8 cellular contexts compared by ENCODE assay signal in the genomic region with DNA sequence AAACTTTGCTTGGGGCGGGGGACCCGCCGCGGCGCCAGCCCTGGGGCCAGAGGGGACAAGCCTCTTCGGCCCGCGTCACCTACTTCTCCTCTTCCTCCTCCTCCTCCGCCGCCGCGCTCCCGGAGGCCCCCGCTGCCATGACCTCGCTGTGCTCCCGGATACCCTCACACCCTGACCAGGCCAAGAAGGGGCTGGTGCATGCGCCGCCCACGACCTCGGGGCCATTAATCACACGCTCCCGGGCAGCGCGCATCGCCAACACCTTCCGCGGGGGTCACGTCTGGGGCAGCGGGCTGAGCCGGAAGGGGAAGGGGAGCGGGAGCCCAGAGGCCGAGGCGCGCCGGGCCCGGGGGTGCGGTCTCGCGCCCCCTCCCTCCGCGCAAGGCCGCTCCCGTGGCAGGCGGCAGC. TPM values are rescaled to one million over a fixed set of nuclear protein-coding genes. Genes with fewer than 3 reads are reported as not detected.
DNase-seq lines count a peak whose midpoint lies in the region; ATAC-seq, FAIRE-seq and TF ChIP-seq lines count a peak whose summit lies in the region.

No MANE protein-coding gene starts in this region.

- H3K27ac Mint-ChIP-seq in activated naive CD8-positive, alpha-beta T cell treated with anti-CD3 and anti-CD28 coated beads for 36 hours = no peak overlapping the region

- H3K27me3 Mint-ChIP-seq in activated naive CD8-positive, alpha-beta T cell treated with anti-CD3 and anti-CD28 coated beads for 36 hours = peaks cover 75% of the 10 kb centered on the region

- in situ Hi-C loops in GM18951 (cut with MboI; ENCODE audit: low sequenced_read_pairs, unreplicated experiment) (no loop called here), G401 (cut with HindIII; ENCODE audit: low sequenced_read_pairs) (no loop called here)

- no peaks in the 10 kb centered on the region for H3K36me3 Mint-ChIP-seq in activated naive CD8-positive, alpha-beta T cell treated with anti-CD3 and anti-CD28 coated beads for 36 hours

- TF ChIP-seq POLR2A in GM18951 (IDR thresholded peaks at IDR 0.05; ENCODE audit: extremely low read depth, insufficient read depth, insufficient read length) (peak; percentile 46), H54 (IDR thresholded peaks at IDR 0.05; ENCODE audit: low read depth, low read length) (no peak)

- no peak for FAIRE-seq in H54 (lab: Jason Lieb, UNC)

- peak; percentile 28 for ATAC-seq in HG03196 (IDR thresholded peaks at IDR 0.05; ENCODE audit: unreplicated experiment)
- ATAC-seq in stimulated activated naive CD8-positive, alpha-beta T cell treated with anti-CD3 and anti-CD28 coated beads, Interleukin-15, Interleukin-2, amounts not matched to agents 100 U/mL and 50 U/mL, for 24 hours = peak; percentile 38

- no peaks in the 10 kb centered on the region for H3K9me3 Mint-ChIP-seq in activated naive CD8-positive, alpha-beta T cell treated with anti-CD3 and anti-CD28 coated beads for 36 hours

- DNase-seq in AG08396 (ENCODE audit: low spot score) (peak; percentile 9), iPS-NIHi7 (ENCODE audit: extremely low spot score) (peak; percentile 51), H54 (ENCODE audit: insufficient read length, low spot score) (no peak), G401 (ENCODE audit: low spot score) (no peak)
- peak; percentile 6 for DNase-seq in activated naive CD8-positive, alpha-beta T cell treated with anti-CD3 and anti-CD28 coated beads for 36 hours
- DNase-seq in stimulated activated naive CD8-positive, alpha-beta T cell treated with anti-CD3 and anti-CD28 coated beads, Interleukin-15, Interleukin-2, amounts not matched to agents 100 U/mL and 50 U/mL, for 24 hours = no peak

- H3K4me3 Mint-ChIP-seq in activated naive CD8-positive, alpha-beta T cell treated with anti-CD3 and anti-CD28 coated beads for 36 hours = peak overlapping the region; percentile 75

- H3K4me1 Mint-ChIP-seq in activated naive CD8-positive, alpha-beta T cell treated with anti-CD3 and anti-CD28 coated beads for 36 hours = peaks cover 13% of the 10 kb centered on the region

RNA-seq across cellular contexts. Expression of a gene that starts 0.3 kb away (rescaled TPM):
- total RNA-seq in activated naive CD8-positive, alpha-beta T cell treated with anti-CD3 and anti-CD28 coated beads for 36 hours = not detected
- total RNA-seq in G401 (2014; rRNA removed; shearing (Covaris generic)) = not detected in 2 replicates

Comparison
In these comparisons a context has a peak if more than half of its experiments do, and no peak if none do; other contexts are left out.
1. DNase-seq: peak in AG08396 (single experiment), activated naive CD8-positive, alpha-beta T cell treated with anti-CD3 and anti-CD28 coated beads for 36 hours (single experiment) and iPS-NIHi7 (single experiment); none in stimulated activated naive CD8-positive, alpha-beta T cell treated with anti-CD3 and anti-CD28 coated beads, Interleukin-15, Interleukin-2, amounts not matched to agents 100 U/mL and 50 U/mL, for 24 hours (single experiment), H54 (single experiment) and G401 (single experiment).